Comparison of ENCODE assay signal across 1 cellular context in the genomic region with DNA sequence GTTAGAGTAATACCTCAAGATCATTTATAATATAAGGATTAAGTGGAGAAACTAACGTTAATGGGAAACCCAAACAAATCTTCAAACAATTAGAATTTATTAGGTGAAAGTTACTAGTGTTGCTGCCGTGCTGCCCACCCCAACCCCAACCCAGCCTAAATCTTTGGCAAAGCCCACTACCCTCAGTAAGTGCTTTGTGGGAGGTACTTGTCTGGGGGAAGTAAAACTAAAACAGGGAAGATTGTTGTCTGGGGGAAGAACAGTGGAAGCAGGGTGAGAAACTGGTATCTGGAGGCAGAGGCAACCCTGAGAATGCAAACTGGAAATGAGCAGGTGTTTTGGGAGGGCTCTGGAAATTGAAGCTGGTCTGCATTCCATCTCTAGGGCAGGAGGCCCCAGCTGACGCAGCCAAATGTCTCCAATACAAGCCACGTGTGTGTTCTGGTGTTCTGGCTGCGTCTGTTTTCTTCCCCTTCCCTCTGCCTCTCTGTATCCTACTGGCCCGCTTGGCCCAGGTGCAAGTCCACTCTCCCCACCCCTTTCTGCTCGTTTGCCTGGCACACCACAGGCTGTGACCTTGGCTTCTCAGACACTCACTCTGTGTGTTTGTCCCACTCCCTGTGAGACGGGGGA.
TF ChIP-seq lines count a peak whose summit lies in the region.

No MANE protein-coding gene starts in this region.

TF ChIP-seq in H1, 55 proteins besides CTCF, POLR2A, EP300 and RAD21:
- no peak for TF ChIP-seq MAFK (IDR thresholded peaks at IDR 0.05; ENCODE audit: low read depth, low read length)
- no peak for TF ChIP-seq SP4 (IDR thresholded peaks at IDR 0.05; ENCODE audit: low read length)
- no peak for TF ChIP-seq YY1 (IDR thresholded peaks at IDR 0.05; ENCODE audit: low read depth, low read length)
- no peak for TF ChIP-seq SUZ12 (IDR thresholded peaks at IDR 0.05; ENCODE audit: low read length)
- TF ChIP-seq RBBP5 (IDR thresholded peaks at IDR 0.05; ENCODE audit: borderline replicate concordance, low read depth, low read length) = no peak
- no peak for TF ChIP-seq RNF2 (IDR thresholded peaks at IDR 0.05; ENCODE audit: borderline replicate concordance, low read depth, low read length, missing control alignments, poor library complexity, severe bottlenecking)
- TF ChIP-seq CBX8 (IDR thresholded peaks at IDR 0.05; ENCODE audit: borderline replicate concordance, low read depth, low read length) = no peak
- no peak for TF ChIP-seq E2F6 (IDR thresholded peaks at IDR 0.05)
- TF ChIP-seq SP2 (IDR thresholded peaks at IDR 0.05; ENCODE audit: low read length) = no peak
- TF ChIP-seq POU5F1 (IDR thresholded peaks at IDR 0.05; ENCODE audit: low read depth, low read length) = no peak
- no peak for TF ChIP-seq CREB1 (IDR thresholded peaks at IDR 0.05)
